18 cellular contexts compared by ENCODE assay signal in genomic region chr4:56026596-56026995, GRCh38.
A peak's percentile ranks its signal among the peaks of the same experiment; 100 is the strongest.
DNase-seq lines count a peak whose midpoint lies in the region; ATAC-seq and TF ChIP-seq lines count a peak whose summit lies in the region.
"Had no signal": no experiment of that assay in that cellular context is flagged by ENCODE, and none has a peak within 500 bp of the region (broad histone marks: within the 10 kb centered on the region; RNA-seq: fewer than 3 reads in every experiment).

No MANE protein-coding gene starts in this region.

- peaks cover 42% of the 10 kb centered on the region for H3K36me3 Mint-ChIP-seq in stimulated activated effector memory CD8-positive, alpha-beta T cell treated with anti-CD3 and anti-CD28 coated beads, Interleukin-12 subunit alpha, Interleukin-12 subunit beta, amount 100 ng/mL, for 72 hours

- H3K36me3 ChIP-seq in RWPE2 (ENCODE audit: low read depth) (peaks cover 55% of the 10 kb centered on the region), upper lobe of right lung (peaks cover 40% of the 10 kb centered on the region), spleen (peaks cover 5 to 92% (median 73%) of the 10 kb centered on the region in 6 donors)

- DNase-seq in NCI-H82 (lab: John Stamatoyannopoulos, UW) (peak; percentile 1), NCI-H82 treated with DMSO at 0.1 percent for 48 hours (lab: John Stamatoyannopoulos, UW; ENCODE audit: unreplicated experiment) (no peak), RWPE2 (ENCODE audit: low spot score) (no peak), epithelial cell of proximal tubule (ENCODE audit: low read depth) (peak; percentile 59), renal cortical epithelial cell (ENCODE audit: low read depth) (peak; percentile 83), upper lobe of right lung (no peak), spleen (no peak)
- no peak for DNase-seq in stimulated activated effector memory CD8-positive, alpha-beta T cell treated with anti-CD3 and anti-CD28 coated beads, Interleukin-12 subunit alpha, Interleukin-12 subunit beta, amount 100 ng/mL, for 72 hours (ENCODE audit: low spot score in 2 of 2)
- DNase-seq: 8988T, NCI-H1694, NCI-H2227 treated with DMSO at 0.1 percent for 48 hours, posterior cingulate gyrus, SHP77, thyroid gland had no signal

- intact Hi-C loops in upper lobe of right lung (cut with DNase I): no loop called here
- intact Hi-C loops in spleen (cut with DNase I; ENCODE audit: low total_unique reads): no loop called here

- H3K4me3 Mint-ChIP-seq in stimulated activated effector memory CD8-positive, alpha-beta T cell treated with anti-CD3 and anti-CD28 coated beads, Interleukin-12 subunit alpha, Interleukin-12 subunit beta, amount 100 ng/mL, for 72 hours: no peak overlapping the region
- H3K4me3 Mint-ChIP-seq: activated T-helper 1 cell treated with anti-CD3 and anti-CD28 coated beads, Interleukin-12 subunit alpha, Interleukin-12 subunit beta, Interleukin-2, Interleukin-4 antibody, amounts not matched to agents 30 ng/mL and 10 ng/mL and 1 ng/mL, durations not matched to agents 14 hours and 24 hours and 36 hours; natural killer cell treated with Interleukin-12 subunit alpha and Interleukin-12 subunit beta and Interleukin-15 and Interleukin-18, amount 100 ng/mL, for 72 hours had no signal

- H3K4me3 ChIP-seq in RWPE2 (ENCODE audit: severe bottlenecking): no peak overlapping the region
- no peak overlapping the region for H3K4me3 ChIP-seq in epithelial cell of proximal tubule (ENCODE audit: low read depth, low read length)
- H3K4me3 ChIP-seq in upper lobe of right lung: no peak overlapping the region
- H3K4me3 ChIP-seq in spleen: no peak overlapping the region
- H3K4me3 ChIP-seq: BLaER1 treated with 17β-estradiol and CSF1 and Interleukin-3, amounts not matched to agents 10 nM and 100 nM; hepatocyte; thyroid gland had no signal

- H3K9me3 Mint-ChIP-seq in stimulated activated effector memory CD8-positive, alpha-beta T cell treated with anti-CD3 and anti-CD28 coated beads, Interleukin-12 subunit alpha, Interleukin-12 subunit beta, amount 100 ng/mL, for 72 hours: peaks cover 3% of the 10 kb centered on the region
- H3K9me3 Mint-ChIP-seq: natural killer cell treated with Interleukin-12 subunit alpha and Interleukin-12 subunit beta and Interleukin-15 and Interleukin-18, amount 100 ng/mL, for 72 hours had no signal

- no peak for TF ChIP-seq POLR2A in spleen (IDR thresholded peaks at IDR 0.05)

- no peaks in the 10 kb centered on the region for H3K9me3 ChIP-seq in RWPE2 (ENCODE audit: severe bottlenecking)
- H3K9me3 ChIP-seq in upper lobe of right lung: no peaks in the 10 kb centered on the region
- peaks cover 0 to 13% (median 3%) of the 10 kb centered on the region in 8 donors for H3K9me3 ChIP-seq in spleen
- H3K9me3 ChIP-seq: thyroid gland had no signal

- H3K4me1 ChIP-seq in RWPE2 (ENCODE audit: insufficient read depth, poor library complexity, severe bottlenecking) (no peaks in the 10 kb centered on the region), upper lobe of right lung (no peaks in the 10 kb centered on the region), spleen (no peaks in the 10 kb centered on the region)
- H3K4me1 ChIP-seq: BLaER1 treated with 17β-estradiol and CSF1 and Interleukin-3, amounts not matched to agents 10 nM and 100 nM; thyroid gland had no signal

- H3K4me1 Mint-ChIP-seq in stimulated activated effector memory CD8-positive, alpha-beta T cell treated with anti-CD3 and anti-CD28 coated beads, Interleukin-12 subunit alpha, Interleukin-12 subunit beta, amount 100 ng/mL, for 72 hours: no peaks in the 10 kb centered on the region

- ATAC-seq in RWPE2 (ENCODE audit: low read depth): peak; percentile 61; the same call in 2 of the 3 replicates
- ATAC-seq in stimulated activated effector memory CD8-positive, alpha-beta T cell treated with anti-CD3 and anti-CD28 coated beads, Interleukin-12 subunit alpha, Interleukin-12 subunit beta, amount 100 ng/mL, for 72 hours: no peak
- ATAC-seq in upper lobe of right lung: no peak
- ATAC-seq: natural killer cell treated with Interleukin-12 subunit alpha and Interleukin-12 subunit beta and Interleukin-15 and Interleukin-18, amount 100 ng/mL, for 72 hours had no signal

- no peak overlapping the region for H3K27ac Mint-ChIP-seq in stimulated activated effector memory CD8-positive, alpha-beta T cell treated with anti-CD3 and anti-CD28 coated beads, Interleukin-12 subunit alpha, Interleukin-12 subunit beta, amount 100 ng/mL, for 72 hours
- H3K27ac Mint-ChIP-seq: activated T-helper 1 cell treated with anti-CD3 and anti-CD28 coated beads, Interleukin-12 subunit alpha, Interleukin-12 subunit beta, Interleukin-2, Interleukin-4 antibody, amounts not matched to agents 30 ng/mL and 10 ng/mL and 1 ng/mL, durations not matched to agents 14 hours and 24 hours and 36 hours; natural killer cell treated with Interleukin-12 subunit alpha and Interleukin-12 subunit beta and Interleukin-15 and Interleukin-18, amount 100 ng/mL, for 72 hours had no signal

- TF ChIP-seq CTCF in RWPE2 (IDR thresholded peaks at IDR 0.05; ENCODE audit: poor library complexity, severe bottlenecking): no peak
- TF ChIP-seq CTCF in epithelial cell of proximal tubule (conservative IDR thresholded peaks at IDR 0.05; ENCODE audit: low read depth, low read length): no peak
- TF ChIP-seq CTCF in upper lobe of right lung (IDR thresholded peaks at IDR 0.05): no peak
- TF ChIP-seq CTCF in spleen (IDR thresholded peaks at IDR 0.05 in 8 of 11, conservative IDR thresholded peaks at IDR 0.05 in 3 of 11): no peak

- H3K27me3 ChIP-seq in RWPE2 (ENCODE audit: insufficient read depth, poor library complexity, severe bottlenecking) (no peaks in the 10 kb centered on the region), upper lobe of right lung (no peaks in the 10 kb centered on the region), spleen (replicated peaks in 1 of 7) (no peaks in the 10 kb centered on the region)
- H3K27me3 ChIP-seq: BLaER1 treated with 17β-estradiol and CSF1 and Interleukin-3, amounts not matched to agents 10 nM and 100 nM; hepatocyte; thyroid gland had no signal

- H3K27ac ChIP-seq in RWPE2 (ENCODE audit: poor library complexity, severe bottlenecking): no peak overlapping the region
- no peak overlapping the region for H3K27ac ChIP-seq in upper lobe of right lung
- H3K27ac ChIP-seq in spleen: no peak overlapping the region
- H3K27ac ChIP-seq: BLaER1 treated with 17β-estradiol and CSF1 and Interleukin-3, amounts not matched to agents 10 nM and 100 nM; hepatocyte; thyroid gland had no signal

Comparison
In these comparisons a context has a peak if more than half of its experiments do, and no peak if none do; other contexts are left out.
1. DNase-seq: peak in NCI-H82 (single experiment), epithelial cell of proximal tubule (single experiment) and renal cortical epithelial cell (single experiment); none in NCI-H82 treated with DMSO at 0.1 percent for 48 hours (single experiment), RWPE2 (single experiment), stimulated activated effector memory CD8-positive, alpha-beta T cell treated with anti-CD3 and anti-CD28 coated beads, Interleukin-12 subunit alpha, Interleukin-12 subunit beta, amount 100 ng/mL, for 72 hours (0 of 2), upper lobe of right lung (single experiment) and spleen (single experiment).